9 cellular contexts compared by ENCODE assay signal in the genomic region with DNA sequence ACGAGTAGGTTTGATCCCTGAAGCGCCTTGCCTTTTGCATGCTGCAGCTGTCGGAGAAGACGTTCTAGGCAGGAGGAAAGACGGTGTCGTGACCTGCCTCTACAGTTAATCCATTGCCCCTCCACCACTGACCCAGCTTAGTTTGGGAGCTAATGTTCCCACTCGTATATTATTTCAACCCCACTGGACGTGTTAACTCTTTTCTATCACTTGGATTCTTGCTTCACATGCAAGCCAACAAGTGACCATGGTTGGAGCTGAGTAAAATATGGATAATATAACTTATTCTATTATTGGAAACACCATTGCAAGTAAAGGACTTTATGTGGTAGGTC. TPM values are rescaled to one million over a fixed set of nuclear protein-coding genes. Genes with fewer than 3 reads are reported as not detected.
A peak's percentile ranks its signal among the peaks of the same experiment; 100 is the strongest.
DNase-seq lines count a peak whose midpoint lies in the region; ATAC-seq and TF ChIP-seq lines count a peak whose summit lies in the region.
"Had no signal": no experiment of that assay in that cellular context is flagged by ENCODE, and none has a peak within 500 bp of the region (broad histone marks: within the 10 kb centered on the region; RNA-seq: fewer than 3 reads in every experiment).

No MANE protein-coding gene starts in this region.

- no peaks in the 10 kb centered on the region for H3K79me2 ChIP-seq in mesendoderm (ENCODE audit: control insufficient read depth, insufficient read depth, low read length)

- peaks cover 59% of the 10 kb centered on the region for H3K4me1 Mint-ChIP-seq in activated naive CD4-positive, alpha-beta T cell treated with anti-CD3 and anti-CD28 coated beads, Interleukin-2, amount 10 ng/mL, durations not matched to agents 7 days and 5 days

- no peak overlapping the region for H4K8ac ChIP-seq in mesendoderm (ENCODE audit: low read depth, low read length)

- H3K9me3 Mint-ChIP-seq in activated naive CD4-positive, alpha-beta T cell treated with anti-CD3 and anti-CD28 coated beads, Interleukin-2, amount 10 ng/mL, durations not matched to agents 7 days and 5 days = no peaks in the 10 kb centered on the region

- CTCF ChIA-PET in activated naive CD4-positive, alpha-beta T cell treated with anti-CD3 and anti-CD28 coated beads, Interleukin-2, amount 10 ng/mL, durations not matched to agents 7 days and 5 days (lab: Charles Lee) = interaction anchor here (0.6 to 0.8 kb wide), 3 partner anchors 9 to 1647 kb away, joined by 3 read pairs; no protein-coding TSS in a partner anchor

- H3K18ac ChIP-seq in mesendoderm (ENCODE audit: low read length) = no peak overlapping the region

- no peaks in the 10 kb centered on the region for H3K79me1 ChIP-seq in mesendoderm (ENCODE audit: low read length)

- peak overlapping the region; percentile 97 for H3K27ac Mint-ChIP-seq in activated naive CD4-positive, alpha-beta T cell treated with anti-CD3 and anti-CD28 coated beads, Interleukin-2, amount 10 ng/mL, durations not matched to agents 7 days and 5 days

- H3K4me1 ChIP-seq in mesendoderm (ENCODE audit: control insufficient read depth, low read depth, low read length) (no peaks in the 10 kb centered on the region), upper lobe of right lung (peaks cover 47% of the 10 kb centered on the region)

- no CpG with 5 or more reads among the region's 8 CpGs for WGBS in mesendoderm (ENCODE audit: extremely low coverage, insufficient coverage, low lambda C conversion rate)

- no peak overlapping the region for H3K4ac ChIP-seq in mesendoderm (ENCODE audit: low read depth, low read length)

- DNase-seq in activated naive CD4-positive, alpha-beta T cell treated with anti-CD3 and anti-CD28 coated beads, Interleukin-2, amount 10 ng/mL, durations not matched to agents 7 days and 5 days = no peak
- DNase-seq in activated naive CD4-positive, alpha-beta T cell (lab: John Stamatoyannopoulos, UW) = no peak
- DNase-seq in brain microvascular endothelial cell (no peak), mesendoderm (no peak), upper lobe of right lung (no peak), SW480 (ENCODE audit: low spot score) (no peak), NCI-H345 (lab: John Stamatoyannopoulos, UW) (no peak)

- H3K9me3 ChIP-seq in upper lobe of right lung = no peaks in the 10 kb centered on the region

- no peaks in the 10 kb centered on the region for H3K36me3 ChIP-seq in brain microvascular endothelial cell (replicated peaks)
- no peaks in the 10 kb centered on the region for H3K36me3 ChIP-seq in mesendoderm (ENCODE audit: control insufficient read depth, insufficient read depth, low read length)
- no peaks in the 10 kb centered on the region for H3K36me3 ChIP-seq in upper lobe of right lung

- in situ Hi-C loops in brain microvascular endothelial cell (cut with HindIII; ENCODE audit: low pct_ligation_motif_present, low sequenced_read_pairs) = no loop called here

- no peak overlapping the region for H2BK15ac ChIP-seq in mesendoderm (replicated peaks; ENCODE audit: low read depth)

- H3K27me3 ChIP-seq in brain microvascular endothelial cell (replicated peaks) = no peaks in the 10 kb centered on the region
- no peaks in the 10 kb centered on the region for H3K27me3 ChIP-seq in mesendoderm (ENCODE audit: insufficient read depth, low read length, poor library complexity)
- H3K27me3 ChIP-seq in upper lobe of right lung = no peaks in the 10 kb centered on the region

- no peak overlapping the region for H2BK5ac ChIP-seq in mesendoderm (ENCODE audit: low read length)

- H3K27ac ChIP-seq in brain microvascular endothelial cell (peak overlapping the region; percentile 90), mesendoderm (ENCODE audit: low read depth, low read length) (no peak overlapping the region), upper lobe of right lung (peak overlapping the region; percentile 99)

- peak overlapping the region; percentile 64 for H3K4me2 ChIP-seq in mesendoderm (ENCODE audit: low read length)

- TF ChIP-seq CTCF in brain microvascular endothelial cell (IDR thresholded peaks at IDR 0.05; ENCODE audit: low read depth, low read length, missing control alignments) (no peak), upper lobe of right lung (IDR thresholded peaks at IDR 0.05) (no peak)

- H3K36me3 Mint-ChIP-seq in activated naive CD4-positive, alpha-beta T cell treated with anti-CD3 and anti-CD28 coated beads, Interleukin-2, amount 10 ng/mL, durations not matched to agents 7 days and 5 days = peaks cover 31% of the 10 kb centered on the region

- peak overlapping the region; percentile 70 for H3K9ac ChIP-seq in mesendoderm (ENCODE audit: low read length)

- H4K5ac ChIP-seq in mesendoderm (ENCODE audit: low read length) = no peak overlapping the region

- intact Hi-C loops in upper lobe of right lung (cut with DNase I) = no loop called here

- peak overlapping the region; percentile 86 for H3K56ac ChIP-seq in mesendoderm (ENCODE audit: low read length)

- H3K23ac ChIP-seq in mesendoderm (ENCODE audit: low read length) = peak overlapping the region; percentile 7

- peak overlapping the region; percentile 97 for H3K4me3 ChIP-seq in brain microvascular endothelial cell (ENCODE audit: low read depth, low read length)
- H3K4me3 ChIP-seq in mesendoderm (ENCODE audit: low read length) = peak overlapping the region; percentile 67
- peak overlapping the region; percentile 95 for H3K4me3 ChIP-seq in upper lobe of right lung

- ATAC-seq in upper lobe of right lung = no peak
- no peak for ATAC-seq in GM21786 (IDR thresholded peaks at IDR 0.05; ENCODE audit: unreplicated experiment)

- H2BK120ac ChIP-seq in mesendoderm (ENCODE audit: low read depth, low read length) = no peak overlapping the region

- peak overlapping the region; percentile 95 for H3K4me3 Mint-ChIP-seq in activated naive CD4-positive, alpha-beta T cell treated with anti-CD3 and anti-CD28 coated beads, Interleukin-2, amount 10 ng/mL, durations not matched to agents 7 days and 5 days

- peaks cover 8% of the 10 kb centered on the region for H3K27me3 Mint-ChIP-seq in activated naive CD4-positive, alpha-beta T cell treated with anti-CD3 and anti-CD28 coated beads, Interleukin-2, amount 10 ng/mL, durations not matched to agents 7 days and 5 days

- no peak overlapping the region for H2AK5ac ChIP-seq in mesendoderm (ENCODE audit: low read length)

RNA-seq across cellular contexts. Expression of a gene that starts 0.7 kb away (rescaled TPM):
- polyA plus RNA-seq in mesendoderm (2013, experiment 1 of 2) = 10.3 TPM
- polyA plus RNA-seq in mesendoderm (2013, experiment 2 of 2) = 12.1 TPM
- total RNA-seq in upper lobe of right lung = 181 TPM

RNA-seq across cellular contexts. Expression of a gene that starts 14.5 kb away (rescaled TPM):
- 0.14 TPM for polyA plus RNA-seq in mesendoderm (2013, experiment 1 of 2)
- polyA plus RNA-seq in mesendoderm (2013, experiment 2 of 2) = 0.25 TPM
- 0.20 TPM for total RNA-seq in upper lobe of right lung
- total RNA-seq: Daoy had no signal
